ENCODE assay signal across 9 cellular contexts in the genomic region with DNA sequence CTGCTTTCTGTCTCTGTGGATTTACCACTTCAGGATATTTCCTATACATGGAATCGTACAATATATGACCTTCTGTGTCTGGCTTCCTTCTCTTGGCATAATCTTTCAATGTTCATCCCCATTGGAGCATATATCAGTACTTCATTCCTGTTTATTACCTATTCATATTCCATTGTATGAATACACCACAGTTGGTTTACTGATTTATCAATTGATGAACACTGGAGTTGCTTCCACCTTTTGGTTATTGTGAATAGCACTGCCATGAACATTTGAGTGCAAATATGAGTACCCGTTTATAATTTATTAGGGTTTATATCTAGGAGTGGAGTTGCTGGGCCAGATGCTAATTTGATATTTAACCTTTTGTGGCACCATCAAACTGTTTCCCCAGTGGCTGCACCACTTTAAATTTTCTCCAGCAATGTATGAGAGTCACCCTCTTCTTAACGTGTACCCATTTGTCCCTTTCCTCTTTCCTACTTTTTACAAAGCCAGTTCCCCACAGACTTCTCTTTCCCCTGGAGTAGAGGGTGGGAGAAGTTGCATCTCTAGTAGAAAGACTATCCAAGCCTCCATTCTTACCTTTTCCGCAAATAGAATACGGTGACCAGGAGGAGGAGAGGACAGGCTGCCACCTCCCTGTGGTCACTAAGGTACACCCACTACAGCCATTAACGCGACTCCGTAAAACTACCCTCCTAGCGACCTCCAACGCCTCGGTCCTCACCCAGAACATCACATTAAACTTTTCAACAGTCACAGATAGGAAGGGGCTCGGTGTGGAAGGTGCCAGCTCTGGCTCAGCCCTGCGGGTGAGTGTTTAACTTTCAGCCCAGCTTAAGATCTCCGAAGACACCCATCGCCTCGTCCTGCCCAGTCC. TPM values are rescaled to one million over a fixed set of nuclear protein-coding genes. Genes with fewer than 3 reads are reported as not detected.
DNase-seq lines count a peak whose midpoint lies in the region; ATAC-seq and TF ChIP-seq lines count a peak whose summit lies in the region.
"Had no signal": no experiment of that assay in that cellular context is flagged by ENCODE, and none has a peak within 500 bp of the region (broad histone marks: within the 10 kb centered on the region; RNA-seq: fewer than 3 reads in every experiment).

No MANE protein-coding gene starts in this region.

- H3K9me1 ChIP-seq in IMR-90 (ENCODE audit: insufficient read depth, low read length): peaks cover 13% of the 10 kb centered on the region; the same call in 1 of the 2 replicates

- in situ Hi-C loops in IMR-90 (cut with MboI; ENCODE audit: low sequenced_read_pairs): no loop called here

- peak overlapping the region; percentile 99; the same call in 2 of the 3 replicates for H2BK15ac ChIP-seq in IMR-90 (ENCODE audit: low read depth, low read length)

- H3K27me3 ChIP-seq in BJ (ENCODE audit: control insufficient read depth, insufficient read depth, low read length) (no peaks in the 10 kb centered on the region), IMR-90 (ENCODE audit: control insufficient read depth, insufficient read depth, low read length) (no peaks in the 10 kb centered on the region), duodenal mucosa (ENCODE audit: control insufficient read depth in 1 of 2, insufficient read depth in 2 of 2, low read length in 2 of 2) (no peaks in the 10 kb centered on the region), neural progenitor cell (no peaks in the 10 kb centered on the region)

- no peak for TF ChIP-seq RAD21 in IMR-90 (IDR thresholded peaks at IDR 0.05; ENCODE audit: low read length)

- intact Hi-C loops in IMR-90 (cut with micrococcal nuclease): loop anchor here (2.0 kb wide), 1 partner anchor 26 kb away; a partner anchor contains a TSS
- intact Hi-C loops in activated naive CD4-positive, alpha-beta T cell treated with anti-CD3 and anti-CD28 coated beads for 36 hours (cut with micrococcal nuclease): loop anchor here (1.0 to 5.0 kb wide), 11 partner anchors 45 to 940 kb away; a partner anchor contains a TSS

- H3K27ac Mint-ChIP-seq in neural progenitor cell: peak overlapping the region; percentile 47
- H3K27ac Mint-ChIP-seq in activated naive CD4-positive, alpha-beta T cell treated with anti-CD3 and anti-CD28 coated beads for 36 hours: no peak overlapping the region

- TF ChIP-seq POLR2A in IMR-90 (IDR thresholded peaks at IDR 0.05; ENCODE audit: low read depth, low read length): peak; percentile 82

- 33% methylated on average over 3 of the region's 16 CpGs; no CpG with 5 or more reads in 1 of the 2 experiments for WGBS in IMR-90 (ENCODE audit: extremely low coverage in 2 of 2, insufficient read length in 1 of 2), 2 experiments

- peaks cover 2% of the 10 kb centered on the region for H3K36me3 Mint-ChIP-seq in neural progenitor cell
- no peaks in the 10 kb centered on the region for H3K36me3 Mint-ChIP-seq in activated naive CD4-positive, alpha-beta T cell treated with anti-CD3 and anti-CD28 coated beads for 36 hours (ENCODE audit: low read depth)

- dilution Hi-C loops in IMR-90 (cut with HindIII; ENCODE audit: low sequenced_read_pairs, unreplicated experiment): no loop called here

- POLR2A ChIA-PET in BJ (lab: Charles Lee) (interaction anchor here (0.6 to 1.1 kb wide), 7 partner anchors 24 to 367 kb away, joined by 3 to 7 read pairs (median 3); a partner anchor contains a TSS), IMR-90 (lab: Charles Lee; ENCODE audit: unreplicated experiment) (interaction anchor here (0.6 to 1.3 kb wide), 4 partner anchors 24 to 77 kb away, joined by 3 to 4 read pairs (median 3); a partner anchor contains a TSS)

- peak overlapping the region; percentile 77 to 99 for H4K8ac ChIP-seq in IMR-90 (ENCODE audit: low read depth in 2 of 2, low read length in 2 of 2)

- peak overlapping the region; percentile 98 for H3K14ac ChIP-seq in IMR-90 (replicated peaks; ENCODE audit: low read depth, low read length)

- no peak for ATAC-seq in IMR-90 (ENCODE audit: low read depth)

- H3K27ac ChIP-seq in IMR-90 (ENCODE audit: insufficient read depth, low read length) (peak overlapping the region; percentile 94), duodenal mucosa (ENCODE audit: low read depth, low read length) (peak overlapping the region; percentile 80), neural progenitor cell (peak overlapping the region; percentile 99)

- H3K36me3 ChIP-seq in BJ (ENCODE audit: control insufficient read depth, insufficient read depth, low read length): no peaks in the 10 kb centered on the region
- H3K36me3 ChIP-seq in IMR-90 (ENCODE audit: control insufficient read depth, insufficient read depth, low read length): no peaks in the 10 kb centered on the region
- no peaks in the 10 kb centered on the region for H3K36me3 ChIP-seq in duodenal mucosa (ENCODE audit: control insufficient read depth in 1 of 2, insufficient read depth in 2 of 2, low read length in 2 of 2)
- H3K36me3 ChIP-seq in neural progenitor cell: no peaks in the 10 kb centered on the region

- no peak for DNase-seq in BJ (ENCODE audit: low read depth)
- no peak for DNase-seq in IMR-90
- DNase-seq in neural progenitor cell (ENCODE audit: low spot score): no peak
- no peak for DNase-seq in activated naive CD4-positive, alpha-beta T cell treated with anti-CD3 and anti-CD28 coated beads for 36 hours
- DNase-seq in activated CD4-positive, CD25-positive, alpha-beta regulatory T cell treated with anti-CD3 and anti-CD28 coated beads, Interleukin-2, amount 50 U/mL, for 72 hours: no peak
- no peak for DNase-seq in DMS79 (lab: John Stamatoyannopoulos, UW)
- no peak for DNase-seq in SW 1271 (lab: John Stamatoyannopoulos, UW)

- H4K20me1 ChIP-seq in IMR-90 (ENCODE audit: insufficient read depth, low read length) (0 out of 2 replicates have a peak, but pooled peaks cover 3% of the 10 kb centered on the region), neural progenitor cell (ENCODE audit: low read depth) (no peaks in the 10 kb centered on the region)

- CTCF ChIA-PET in BJ (lab: Yijun Ruan, JAX): interaction anchor here (0.8 to 2.0 kb wide), 3 partner anchors 27 to 69 kb away, joined by 3 to 5 read pairs (median 4); no protein-coding TSS in a partner anchor
- CTCF ChIA-PET in IMR-90 (lab: Yijun Ruan, JAX): interaction anchor here (0.6 to 1.3 kb wide), 3 partner anchors 16 to 327 kb away, joined by 3 read pairs; a partner anchor contains a TSS
- CTCF ChIA-PET in activated naive CD4-positive, alpha-beta T cell treated with anti-CD3 and anti-CD28 coated beads for 36 hours (lab: Charles Lee): interaction anchor here (0.6 to 1.8 kb wide), 7 partner anchors 21 to 201 kb away, joined by 3 to 10 read pairs (median 3); a partner anchor contains a TSS

- peak overlapping the region; percentile 95 for H2AFZ ChIP-seq in IMR-90 (replicated peaks; ENCODE audit: low read length, poor library complexity)
- peak overlapping the region; percentile 32 for H2AFZ ChIP-seq in neural progenitor cell (replicated peaks)

- H3K9ac ChIP-seq in IMR-90 (ENCODE audit: low read depth, low read length) (peak overlapping the region; percentile 84), duodenal mucosa (ENCODE audit: low read depth in 1 of 2, low read length in 2 of 2) (peak overlapping the region; percentile 60 to 91), neural progenitor cell (peak overlapping the region; percentile 41)

- H3K4me3 Mint-ChIP-seq in neural progenitor cell: no peak overlapping the region
- no peak overlapping the region for H3K4me3 Mint-ChIP-seq in activated naive CD4-positive, alpha-beta T cell treated with anti-CD3 and anti-CD28 coated beads for 36 hours

- H3K27me3 Mint-ChIP-seq in neural progenitor cell (ENCODE audit: insufficient read depth, low read depth): peaks cover 3% of the 10 kb centered on the region
- no peaks in the 10 kb centered on the region for H3K27me3 Mint-ChIP-seq in activated naive CD4-positive, alpha-beta T cell treated with anti-CD3 and anti-CD28 coated beads for 36 hours (ENCODE audit: low read depth)

- peak overlapping the region; percentile 72; the same call in 1 of the 2 replicates for H2AK5ac ChIP-seq in IMR-90 (ENCODE audit: low read depth, low read length)

- peaks cover 0 to 26% of the 10 kb centered on the region in 2 experiments; a peak in 2 of 4 replicates for H3K79me1 ChIP-seq in IMR-90 (ENCODE audit: low read depth in 1 of 2, low read length in 2 of 2)

- H3K9me3 ChIP-seq in IMR-90 (ENCODE audit: control insufficient read depth, insufficient read depth, low read length) (no peaks in the 10 kb centered on the region), duodenal mucosa (ENCODE audit: control insufficient read depth in 1 of 2, low read length in 2 of 2) (no peaks in the 10 kb centered on the region), neural progenitor cell (ENCODE audit: low read depth) (no peaks in the 10 kb centered on the region)

- H3K4me3 ChIP-seq in BJ (ENCODE audit: low read depth, low read length) (peak overlapping the region; percentile 21), IMR-90 (ENCODE audit: insufficient read depth, low read depth, low read length) (peak overlapping the region; percentile 35), duodenal mucosa (ENCODE audit: low read depth in 1 of 2, low read length in 2 of 2) (peak overlapping the region; percentile 78 to 89), neural progenitor cell (peak overlapping the region; percentile 65)

- H3K4ac ChIP-seq in IMR-90 (ENCODE audit: low read depth, low read length): peak overlapping the region; percentile 99

- H2BK120ac ChIP-seq in IMR-90 (ENCODE audit: low read depth, low read length): peak overlapping the region; percentile 94

- peaks cover 53% of the 10 kb centered on the region for H3F3A ChIP-seq in neural progenitor cell (ENCODE audit: low read depth)

- peak overlapping the region; percentile 98 for H3K18ac ChIP-seq in IMR-90 (ENCODE audit: low read depth, low read length)

- no peak; the same call in 1 of the 2 replicates for TF ChIP-seq CTCF in BJ (IDR thresholded peaks at IDR 0.05; ENCODE audit: insufficient read depth, low read depth, low read length)
- no peak for TF ChIP-seq CTCF in IMR-90 (conservative IDR thresholded peaks at IDR 0.05; ENCODE audit: low read depth, low read length)
- TF ChIP-seq CTCF in neural progenitor cell (IDR thresholded peaks at IDR 0.05): peak; percentile 5

- BruUV-seq in IMR-90 (replicated peaks; lab: Mats Ljungman, UMichigan): no TSS peak

- no peaks in the 10 kb centered on the region for H3K9me3 Mint-ChIP-seq in neural progenitor cell
- no peaks in the 10 kb centered on the region for H3K9me3 Mint-ChIP-seq in activated naive CD4-positive, alpha-beta T cell treated with anti-CD3 and anti-CD28 coated beads for 36 hours

- H3K4me1 Mint-ChIP-seq in neural progenitor cell: peaks cover 31% of the 10 kb centered on the region
- peaks cover 30% of the 10 kb centered on the region for H3K4me1 Mint-ChIP-seq in activated naive CD4-positive, alpha-beta T cell treated with anti-CD3 and anti-CD28 coated beads for 36 hours (ENCODE audit: low read depth)

- H3K79me2 ChIP-seq in neural progenitor cell (ENCODE audit: low read depth): peaks cover 30% of the 10 kb centered on the region

- peaks cover 19% of the 10 kb centered on the region for H3K4me1 ChIP-seq in IMR-90 (ENCODE audit: control insufficient read depth, insufficient read depth, low read length)
- peaks cover 38 to 47% of the 10 kb centered on the region in 2 donors for H3K4me1 ChIP-seq in duodenal mucosa (ENCODE audit: control insufficient read depth in 1 of 2, insufficient read depth in 2 of 2, low read length in 2 of 2)
- H3K4me1 ChIP-seq in neural progenitor cell: peaks cover 31% of the 10 kb centered on the region

- peak overlapping the region; percentile 94 for H2BK20ac ChIP-seq in IMR-90 (ENCODE audit: low read depth, low read length)

- peak overlapping the region; percentile 98 for H4K5ac ChIP-seq in IMR-90 (ENCODE audit: low read depth, low read length)

- H3K23ac ChIP-seq in IMR-90 (ENCODE audit: low read depth, low read length): peak overlapping the region; percentile 96

- H2BK5ac ChIP-seq in IMR-90 (ENCODE audit: low read depth, low read length, poor library complexity, severe bottlenecking): peak overlapping the region; percentile 96

- peak overlapping the region; percentile 89 for H2AK9ac ChIP-seq in IMR-90 (replicated peaks; ENCODE audit: low read depth, low read length, poor library complexity)

- peak overlapping the region; percentile 97 for H4K91ac ChIP-seq in IMR-90 (ENCODE audit: insufficient read depth, low read depth, low read length)

- peak overlapping the region; percentile 99 for H3K56ac ChIP-seq in IMR-90 (ENCODE audit: extremely low read depth, insufficient read depth, low read length)

- peak overlapping the region; percentile 91 for H3K4me2 ChIP-seq in IMR-90 (ENCODE audit: low read depth, low read length)
- peak overlapping the region; percentile 73 for H3K4me2 ChIP-seq in neural progenitor cell

RNA-seq across cellular contexts. Expression of a gene that starts 25.6 kb away (rescaled TPM):
- polyA plus RNA-seq in BJ (2011; rRNA removed): 32.1 and 40.8 TPM in 2 replicates
- 31.1 and 46.0 TPM in 2 replicates for polyA minus RNA-seq in BJ (2011; rRNA and poly(A)+ RNA removed)
- 49.2 and 50.7 TPM in 2 replicates for total RNA-seq in IMR-90 (2012; rRNA removed)
- polyA plus RNA-seq in IMR-90 (2012; rRNA removed): 56.6 and 65.1 TPM in 2 replicates
- polyA plus RNA-seq in IMR-90 (2012; cell fraction: cytosol; rRNA removed): 31.2 and 34.4 TPM in 2 replicates
- polyA plus RNA-seq in IMR-90 (2012; cell fraction: nucleus; rRNA removed; ENCODE audit: low replicate concordance): 9.7 and 25.2 TPM in 2 replicates
- total RNA-seq in neural progenitor cell (ENCODE audit: low replicate concordance): 448 and 468 TPM in 2 replicates
- 100 to 1,000 TPM; 161 to 169 TPM for total RNA-seq in activated naive CD4-positive, alpha-beta T cell treated with anti-CD3 and anti-CD28 coated beads for 36 hours

RNA-seq across cellular contexts. Expression of a gene that starts 42.6 kb away (rescaled TPM):
- polyA plus RNA-seq in BJ (2011; rRNA removed): not detected in 2 replicates
- polyA minus RNA-seq in BJ (2011; rRNA and poly(A)+ RNA removed): not detected in 2 replicates
- not detected in 2 replicates for total RNA-seq in IMR-90 (2012; rRNA removed)
- not detected in 2 replicates for polyA plus RNA-seq in IMR-90 (2012; rRNA removed)
- not detected in 2 replicates for polyA plus RNA-seq in IMR-90 (2012; cell fraction: cytosol; rRNA removed)
- polyA plus RNA-seq in IMR-90 (2012; cell fraction: nucleus; rRNA removed; ENCODE audit: low replicate concordance): not detected in 2 replicates
- not detected in 2 replicates for total RNA-seq in neural progenitor cell (ENCODE audit: low replicate concordance)
- total RNA-seq in activated naive CD4-positive, alpha-beta T cell treated with anti-CD3 and anti-CD28 coated beads for 36 hours: not detected
- total RNA-seq: dermis microvascular lymphatic vessel endothelial cell had no signal

Comparison
In these comparisons a context has a peak if more than half of its experiments do, and no peak if none do; other contexts are left out.
1. H3K4me3 ChIP-seq: peak in every context shown above with its lines; median percentile 84 in duodenal mucosa; 65 in neural progenitor cell; 35 in IMR-90; 21 in BJ.